Comparison of ENCODE assay signal across 1 cellular context in genomic region chr1:100352267-100353072, GRCh38.
A peak's percentile ranks its signal among the peaks of the same experiment; 100 is the strongest.
TF ChIP-seq lines count a peak whose summit lies in the region.

TSS of gene CDC14A (plus strand) at chr1:100352506. CDS start at chr1:100352955, 449 bp downstream.

TF ChIP-seq in HepG2, 621 proteins besides CTCF, POLR2A, EP300 and RAD21 (continued from another document and continues in another):
- no peak for TF ChIP-seq RERE (CRISPR knock-in tag; IDR thresholded peaks at IDR 0.05; ENCODE audit: low read depth)
- TF ChIP-seq ZNF207 (IDR thresholded peaks at IDR 0.05; ENCODE audit: borderline replicate concordance) = no peak
- TF ChIP-seq ZNF138 (CRISPR knock-in tag; IDR thresholded peaks at IDR 0.05; ENCODE audit: low read depth) = no peak
- peak; percentile 21; the same call in 1 of the 2 replicates for TF ChIP-seq ZNF121 (CRISPR knock-in tag; IDR thresholded peaks at IDR 0.05)
- no peak for TF ChIP-seq ZNF652 (CRISPR knock-in tag; IDR thresholded peaks at IDR 0.05; ENCODE audit: borderline replicate concordance, low read depth)
- TF ChIP-seq ZNF775 (CRISPR knock-in tag; IDR thresholded peaks at IDR 0.05; ENCODE audit: borderline replicate concordance) = no peak
- no peak for TF ChIP-seq ZNF280B (CRISPR knock-in tag; IDR thresholded peaks at IDR 0.05; ENCODE audit: borderline replicate concordance)
- no peak for TF ChIP-seq USF2 (IDR thresholded peaks at IDR 0.05; ENCODE audit: low read depth, low read length)
- TF ChIP-seq USF2 (CRISPR knock-in tag; IDR thresholded peaks at IDR 0.05; ENCODE audit: borderline replicate concordance) = no peak
- TF ChIP-seq HDAC6 (IDR thresholded peaks at IDR 0.05; ENCODE audit: low read depth, low read length) = no peak
- TF ChIP-seq POLR2G (IDR thresholded peaks at IDR 0.05; ENCODE audit: low read depth, low read length) = peak; percentile 57; the same call in 1 of the 2 replicates
- no peak for TF ChIP-seq ZBTB34 (CRISPR knock-in tag; IDR thresholded peaks at IDR 0.05)
- TF ChIP-seq MBNL3 (CRISPR knock-in tag; conservative IDR thresholded peaks at IDR 0.05) = no peak
- no peak for TF ChIP-seq ZNF891 (CRISPR knock-in tag; IDR thresholded peaks at IDR 0.05)
- no peak for TF ChIP-seq ZNF275 (CRISPR knock-in tag; IDR thresholded peaks at IDR 0.05; ENCODE audit: borderline replicate concordance)
- no peak for TF ChIP-seq ZNF451 (CRISPR knock-in tag; IDR thresholded peaks at IDR 0.05)
- TF ChIP-seq ZNF761 (CRISPR knock-in tag; conservative IDR thresholded peaks at IDR 0.05) = no peak
- TF ChIP-seq ZNF407 (CRISPR knock-in tag; IDR thresholded peaks at IDR 0.05; ENCODE audit: not compliant biosample characterization) = no peak
- TF ChIP-seq MED8 (CRISPR knock-in tag; IDR thresholded peaks at IDR 0.05; ENCODE audit: insufficient replicate concordance) = no peak
- TF ChIP-seq MEIS1 (CRISPR knock-in tag; IDR thresholded peaks at IDR 0.05; ENCODE audit: borderline replicate concordance) = no peak
- no peak for TF ChIP-seq RBM39 (IDR thresholded peaks at IDR 0.05; ENCODE audit: low read depth, low read length, poor library complexity, severe bottlenecking)
- no peak for TF ChIP-seq LBX2 (CRISPR knock-in tag; IDR thresholded peaks at IDR 0.05; ENCODE audit: borderline replicate concordance)
- TF ChIP-seq ZNF362 (CRISPR knock-in tag; IDR thresholded peaks at IDR 0.05; ENCODE audit: borderline replicate concordance) = no peak
- TF ChIP-seq SRSF9 (IDR thresholded peaks at IDR 0.05; ENCODE audit: borderline replicate concordance, insufficient read depth, low read depth, low read length, poor library complexity, severe bottlenecking) = no peak
- TF ChIP-seq CEBPZ (IDR thresholded peaks at IDR 0.05; ENCODE audit: low read length) = no peak
